Comparison of ENCODE assay signal across 36 cellular contexts in genomic region chr1:231401478-231401877, GRCh38.
"Had no signal": no experiment of that assay in that cellular context is flagged by ENCODE, and none has a peak within 500 bp of the region (broad histone marks: within the 10 kb centered on the region; RNA-seq: fewer than 3 reads in every experiment).

No MANE protein-coding gene starts in this region.

- H3K9me3 ChIP-seq: adrenal gland, body of pancreas, breast epithelium had no signal

- H3K27ac ChIP-seq: body of pancreas, brain microvascular endothelial cell, breast epithelium, cardiac muscle cell, WERI-Rb-1 had no signal

- H3K36me3 ChIP-seq: adrenal gland, brain microvascular endothelial cell, breast epithelium, cardiac muscle cell, WERI-Rb-1 had no signal

- DNase-seq: activated CD4-positive, alpha-beta memory T cell treated with anti-CD3 and anti-CD28 coated beads for 36 hours; activated CD4-positive, alpha-beta T cell treated with anti-CD3 and anti-CD28 coated beads for 1 hour; activated CD4-positive, alpha-beta T cell treated with anti-CD3 and anti-CD28 coated beads for 36 hours; activated CD4-positive, alpha-beta T cell treated with anti-CD3 and anti-CD28 coated beads for 48 hours; activated CD4-positive, alpha-beta T cell treated with anti-CD3 and anti-CD28 coated beads, Interleukin-2, amount 10 ng/mL, durations not matched to agents 7 days and 5 days; activated CD4-positive, CD25-positive, alpha-beta regulatory T cell; activated CD8-positive, alpha-beta memory T cell treated with anti-CD3 and anti-CD28 coated beads, Interleukin-2, amount 50 U/mL, for 4 hours; activated CD8-positive, alpha-beta T cell treated with anti-CD3 and anti-CD28 coated beads for 36 hours; activated effector memory CD4-positive, alpha-beta T cell treated with anti-CD3 and anti-CD28 coated beads, Interleukin-2, amount 50 U/mL, for 16 hours; activated gamma-delta T cell treated with Interleukin-2 at 50 U/mL for 16 hours; activated naive CD4-positive, alpha-beta T cell; activated naive CD4-positive, alpha-beta T cell treated with anti-CD3 and anti-CD28 coated beads for 36 hours; activated naive CD4-positive, alpha-beta T cell treated with anti-CD3 and anti-CD28 coated beads, Interleukin-2, amount 50 U/mL, for 16 hours; activated naive CD8-positive, alpha-beta T cell treated with anti-CD3 and anti-CD28 coated beads for 36 hours; activated T-cell treated with anti-CD3 and anti-CD28 coated beads for 4 hours; activated T-cell treated with anti-CD3 and anti-CD28 coated beads, Interleukin-2, amount 50 U/mL, for 1 hour; activated T-cell treated with anti-CD3 and anti-CD28 coated beads, Interleukin-2, amount 50 U/mL, for 4 hours; activated T-cell treated with anti-CD3 and anti-CD28 coated beads, Interleukin-2, amount 50 U/mL, for 72 hours; adrenal gland; amniotic stem cell; aorta; body of pancreas; brain microvascular endothelial cell; caudate nucleus; cerebellar nuclear complex; T-helper 1 cell; T-helper 2 cell; T-helper 9 cell; WERI-Rb-1 had no signal

- ATAC-seq: activated CD4-positive, alpha-beta T cell treated with anti-CD3 and anti-CD28 coated beads for 36 hours; activated CD4-positive, CD25-positive, alpha-beta regulatory T cell treated with anti-CD3 and anti-CD28 coated beads, Interleukin-2, amount 50 U/mL, for 24 hours; activated CD8-positive, alpha-beta T cell treated with anti-CD3 and anti-CD28 coated beads for 36 hours; activated naive CD4-positive, alpha-beta T cell treated with anti-CD3 and anti-CD28 coated beads, Interleukin-2, amount 50 U/mL, for 72 hours; activated T-cell treated with anti-CD3 and anti-CD28 coated beads, Interleukin-2, amount 50 U/mL, for 4 hours; activated T-cell treated with anti-CD3 and anti-CD28 coated beads, Interleukin-2, amount 50 U/mL, for 72 hours; activated T-helper 17 cell treated with anti-CD3 and anti-CD28 coated beads, Interleukin-2, amount 50 U/mL, for 72 hours; body of pancreas; WTC11 had no signal

- H3K27me3 ChIP-seq: adrenal gland, body of pancreas, brain microvascular endothelial cell, breast epithelium, cardiac muscle cell had no signal

- FAIRE-seq: astrocyte had no signal

- H3K4me3 ChIP-seq: adrenal gland, body of pancreas, breast epithelium, cardiac muscle cell had no signal
